In the genomic region with DNA sequence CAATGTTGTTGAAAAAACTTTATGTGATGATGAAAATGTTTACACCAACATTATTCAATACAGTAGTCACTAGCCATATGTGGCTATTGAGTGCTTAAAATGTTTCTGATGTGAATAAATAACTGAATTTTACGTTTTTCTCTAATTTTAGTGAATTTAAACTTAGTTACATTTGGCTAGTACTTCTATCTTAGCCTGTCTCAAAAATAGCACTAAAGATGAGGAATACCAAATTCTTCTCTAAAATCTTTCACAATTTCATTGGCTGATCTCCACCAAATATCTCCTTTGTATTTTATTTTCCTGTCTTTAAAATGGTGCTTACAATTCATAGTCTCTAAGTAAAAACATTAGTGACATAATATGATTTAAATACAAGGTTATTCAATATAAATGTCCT, we compare ENCODE assay signal across 12 cellular contexts.
"Had no signal": no experiment of that assay in that cellular context is flagged by ENCODE, and none has a peak within 500 bp of the region (broad histone marks: within the 10 kb centered on the region; RNA-seq: fewer than 3 reads in every experiment).

No MANE protein-coding gene starts in this region.

- H3K9me3 Mint-ChIP-seq: activated CD4-positive, alpha-beta T cell treated with anti-CD3 and anti-CD28 coated beads, Interleukin-2, amount 10 ng/mL, durations not matched to agents 24 days and 14 days; activated naive CD8-positive, alpha-beta T cell treated with anti-CD3 and anti-CD28 coated beads, Interleukin-2, amount 50 U/mL, for 24 hours; mesothelial cell of epicardium had no signal

- H3K9me3 ChIP-seq: thyroid gland had no signal

- H3K4me1 ChIP-seq: thyroid gland had no signal

- H3K4me3 Mint-ChIP-seq: activated B cell treated with CpG ODN at 0.5 μM for 24 hours; activated CD4-positive, alpha-beta T cell treated with anti-CD3 and anti-CD28 coated beads, Interleukin-2, amount 10 ng/mL, durations not matched to agents 24 days and 14 days; activated naive CD8-positive, alpha-beta T cell treated with anti-CD3 and anti-CD28 coated beads, Interleukin-2, amount 50 U/mL, for 24 hours; mesothelial cell of epicardium; naive B cell had no signal

- H3K27ac ChIP-seq: thyroid gland had no signal

- ATAC-seq: activated naive CD8-positive, alpha-beta T cell treated with anti-CD3 and anti-CD28 coated beads, Interleukin-2, amount 50 U/mL, for 24 hours had no signal

- DNase-seq: activated B cell treated with CpG ODN at 0.5 μM for 24 hours; activated CD4-positive, alpha-beta T cell treated with anti-CD3 and anti-CD28 coated beads, Interleukin-2, amount 10 ng/mL, durations not matched to agents 24 days and 14 days; activated CD8-positive, alpha-beta memory T cell treated with anti-CD3 and anti-CD28 coated beads for 24 hours; activated naive CD4-positive, alpha-beta T cell treated with Interleukin-2 at 50 U/mL for 16 hours; activated naive CD8-positive, alpha-beta T cell treated with anti-CD3 and anti-CD28 coated beads, Interleukin-2, amount 50 U/mL, for 24 hours; caudate nucleus; effector memory CD4-positive, alpha-beta T cell; naive B cell; retina; thyroid gland had no signal

- H3K36me3 ChIP-seq: thyroid gland had no signal

- H3K4me1 Mint-ChIP-seq: activated B cell treated with CpG ODN at 0.5 μM for 24 hours; activated CD4-positive, alpha-beta T cell treated with anti-CD3 and anti-CD28 coated beads, Interleukin-2, amount 10 ng/mL, durations not matched to agents 24 days and 14 days; activated naive CD8-positive, alpha-beta T cell treated with anti-CD3 and anti-CD28 coated beads, Interleukin-2, amount 50 U/mL, for 24 hours; naive B cell had no signal

- H3K27ac Mint-ChIP-seq: activated B cell treated with CpG ODN at 0.5 μM for 24 hours; activated CD4-positive, alpha-beta T cell treated with anti-CD3 and anti-CD28 coated beads, Interleukin-2, amount 10 ng/mL, durations not matched to agents 24 days and 14 days; activated naive CD8-positive, alpha-beta T cell treated with anti-CD3 and anti-CD28 coated beads, Interleukin-2, amount 50 U/mL, for 24 hours had no signal

- H3K4me3 ChIP-seq: skin epidermis, thyroid gland had no signal

- H3K27me3 ChIP-seq: thyroid gland had no signal

- H3K36me3 Mint-ChIP-seq: mesothelial cell of epicardium, naive B cell had no signal

- H3K27me3 Mint-ChIP-seq: activated B cell treated with CpG ODN at 0.5 μM for 24 hours; activated CD4-positive, alpha-beta T cell treated with anti-CD3 and anti-CD28 coated beads, Interleukin-2, amount 10 ng/mL, durations not matched to agents 24 days and 14 days; activated naive CD8-positive, alpha-beta T cell treated with anti-CD3 and anti-CD28 coated beads, Interleukin-2, amount 50 U/mL, for 24 hours; naive B cell had no signal
